In genomic region chr16:84596161-84596560, GRCh38 we compare ENCODE assay signal across 2 cellular contexts.
TF ChIP-seq lines count a peak whose summit lies in the region.

No MANE protein-coding gene starts in this region.

TF ChIP-seq in IMR-90, 13 proteins besides CTCF, POLR2A, EP300 and RAD21:
- TF ChIP-seq MAZ (IDR thresholded peaks at IDR 0.05; ENCODE audit: borderline replicate concordance, low read depth, low read length): no peak
- no peak for TF ChIP-seq CHD1 (IDR thresholded peaks at IDR 0.05; ENCODE audit: low read depth, low read length)

TF ChIP-seq in GM12891, 5 proteins besides CTCF, POLR2A, EP300 and RAD21 (continued from another document):
- TF ChIP-seq POLR2AphosphoS5 (IDR thresholded peaks at IDR 0.05; ENCODE audit: low read depth, low read length) (no peak), SPI1 (IDR thresholded peaks at IDR 0.05; ENCODE audit: low read depth, low read length) (no peak), TAF1 (IDR thresholded peaks at IDR 0.05; ENCODE audit: low read depth, low read length) (no peak), POU2F2 (IDR thresholded peaks at IDR 0.05; ENCODE audit: low read depth, low read length) (no peak)
